In genomic region chr3:49928511-49929017, GRCh38 we compare ENCODE assay signal across 9 cellular contexts. TPM values are rescaled to one million over a fixed set of nuclear protein-coding genes. Genes with fewer than 3 reads are reported as not detected.
A peak's percentile ranks its signal among the peaks of the same experiment; 100 is the strongest.
DNase-seq lines count a peak whose midpoint lies in the region; ATAC-seq, FAIRE-seq and TF ChIP-seq lines count a peak whose summit lies in the region.
"Had no signal": no experiment of that assay in that cellular context is flagged by ENCODE, and none has a peak within 500 bp of the region (broad histone marks: within the 10 kb centered on the region; RNA-seq: fewer than 3 reads in every experiment).

No MANE protein-coding gene starts in this region.

- H3K27ac ChIP-seq in heart left ventricle (peak overlapping the region in 2 of 12 donors; percentile 83 to 87), K562 (ENCODE audit: extremely low read depth, low read depth, low read length) (no peak overlapping the region; the same call in 2 of the 3 replicates), uterus (no peak overlapping the region)

- TF ChIP-seq CTCF in heart left ventricle (IDR thresholded peaks at IDR 0.05) = no peak
- no peak for TF ChIP-seq CTCF in K562 (IDR thresholded peaks at IDR 0.05 in 2 of 3, conservative IDR thresholded peaks at IDR 0.05 in 1 of 3; ENCODE audit: insufficient read depth in 2 of 3, low read depth in 1 of 3, low read length in 3 of 3)
- no peak for TF ChIP-seq CTCF in mucosa of descending colon (IDR thresholded peaks at IDR 0.05)
- no peak for TF ChIP-seq CTCF in uterus (IDR thresholded peaks at IDR 0.05)

- no peaks in the 10 kb centered on the region for H3K27me3 ChIP-seq in heart left ventricle
- no peaks in the 10 kb centered on the region for H3K27me3 ChIP-seq in K562 (ENCODE audit: control insufficient read depth in 2 of 2, insufficient read depth in 2 of 2, low read length in 2 of 2)
- H3K27me3 ChIP-seq in uterus = no peaks in the 10 kb centered on the region

- no peaks in the 10 kb centered on the region for H4K20me1 ChIP-seq in K562 (replicated peaks; ENCODE audit: control insufficient read depth, insufficient read depth, low read length)

- H3K36me3 ChIP-seq in heart left ventricle = peaks cover 0 to 5% (median 0%) of the 10 kb centered on the region in 9 donors
- peaks cover 9% of the 10 kb centered on the region; the same call in 2 of the 3 replicates for H3K36me3 ChIP-seq in K562 (ENCODE audit: control insufficient read depth, insufficient read depth, low read length)
- no peaks in the 10 kb centered on the region for H3K36me3 ChIP-seq in mucosa of descending colon (ENCODE audit: low read depth)
- H3K36me3 ChIP-seq in uterus = no peaks in the 10 kb centered on the region

- FAIRE-seq in K562 (lab: Jason Lieb, UNC) = no peak

- WGBS in heart left ventricle, 4 donors = 84 to 92% (median 87%) methylated on average over 5 of the region's 5 CpGs
- 78% methylated on average over 4 of the region's 5 CpGs for WGBS in K562 (ENCODE audit: insufficient coverage, low coverage, missing lambda C conversion rate)

- TF ChIP-seq POLR2A in heart left ventricle (IDR thresholded peaks at IDR 0.05) (no peak), K562 (conservative IDR thresholded peaks at IDR 0.05) (no peak), uterus (IDR thresholded peaks at IDR 0.05) (no peak), erythroblast (IDR thresholded peaks at IDR 0.05; ENCODE audit: low read length) (no peak)

- peak overlapping the region in 10 of 12 donors; percentile 68 to 93 (median 84) for H3K4me3 ChIP-seq in heart left ventricle
- peak overlapping the region; percentile 62 for H3K4me3 ChIP-seq in K562
- no peak overlapping the region for H3K4me3 ChIP-seq in mucosa of descending colon
- H3K4me3 ChIP-seq in uterus = peak overlapping the region; percentile 77

- CTCF ChIA-PET in K562 (lab: Yijun Ruan, JAX; ENCODE audit: low intra/inter-chr PET ratio) = no interaction called here

- TF ChIP-seq RAD21 in K562 (CRISPR knock-in tag; conservative IDR thresholded peaks at IDR 0.05 in 1 of 2, IDR thresholded peaks at IDR 0.05 in 1 of 2) = no peak

- H2AFZ ChIP-seq in K562 (ENCODE audit: low read depth, low read length) = 0 out of 2 replicates have a peak overlapping the region, but pooled peaks have one; percentile 16

- H3K9me1 ChIP-seq in K562 (ENCODE audit: control insufficient read depth, insufficient read depth, low read length) = peaks cover 2% of the 10 kb centered on the region

- BruUV-seq in K562 (replicated peaks; lab: Mats Ljungman, UMichigan) = no TSS peak

- in situ Hi-C loops in K562 (cut with MboI) = no loop called here

- intact Hi-C loops in heart left ventricle (cut with DNase I) = loop anchor here in 2 of 10 donors (2.0 to 5.0 kb wide), 2 partner anchors 72 to 121 kb away; partner anchors contain the start of gene TRAIP (in 1 of the 2)
- intact Hi-C loops in Right ventricle myocardium superior (cut with DNase I) = no loop called here
- intact Hi-C loops in K562 (cut with micrococcal nuclease) = loop anchor here (5.0 kb wide), 1 partner anchor 159 kb away; the partner anchor contains the start of gene RBM5
- intact Hi-C loops in mucosa of descending colon (cut with DNase I, micrococcal nuclease) = no loop called here
- intact Hi-C loops in uterus (cut with DNase I; ENCODE audit: low total_unique reads) = no loop called here

- DNase-seq in heart left ventricle = no peak
- no peak for DNase-seq in Right ventricle myocardium superior
- DNase-seq in K562 (ENCODE audit: extremely low read depth in 1 of 4, low spot score in 3 of 4) = no peak
- peak in 2 of 3 donors; percentile 19 to 48 for DNase-seq in mucosa of descending colon
- no peak for DNase-seq in uterus
- no peak for DNase-seq in effector CD8-positive, alpha-beta T cell (lab: John Stamatoyannopoulos, UW)
- DNase-seq in erythroblast (lab: John Stamatoyannopoulos, UW) = no peak
- no peak for DNase-seq in NCI-H1048 (lab: John Stamatoyannopoulos, UW)
- DNase-seq: NCI-H1092 treated with DMSO at 0.1 percent for 48 hours had no signal

- peaks cover 29% of the 10 kb centered on the region for H3K79me2 ChIP-seq in K562 (ENCODE audit: control insufficient read depth, insufficient read depth, low read length)

- H3K4me2 ChIP-seq in K562 (ENCODE audit: insufficient read depth, low read length) = peak overlapping the region; percentile 97

- no peak for ATAC-seq in heart left ventricle
- ATAC-seq in Right ventricle myocardium superior (ENCODE audit: poor library complexity) = no peak
- no peak for ATAC-seq in K562
- peak; percentile 15 for ATAC-seq in mucosa of descending colon

- H3K4me1 ChIP-seq in heart left ventricle (peaks cover 0 to 31% (median 21%) of the 10 kb centered on the region in 12 donors), K562 (replicated peaks in 1 of 2; ENCODE audit: control insufficient read depth in 2 of 2, insufficient read depth in 2 of 2, low read length in 2 of 2) (peaks cover 22 to 33% of the 10 kb centered on the region in 2 experiments), mucosa of descending colon (ENCODE audit: low read depth) (peaks cover 10% of the 10 kb centered on the region), uterus (no peaks in the 10 kb centered on the region)

- H3K9me3 ChIP-seq in heart left ventricle (no peaks in the 10 kb centered on the region), K562 (replicated peaks; ENCODE audit: control insufficient read depth, insufficient read depth, low read depth, low read length) (no peaks in the 10 kb centered on the region), mucosa of descending colon (no peaks in the 10 kb centered on the region), uterus (no peaks in the 10 kb centered on the region)

- TF ChIP-seq EP300 in K562 (IDR thresholded peaks at IDR 0.05; ENCODE audit: low read length) = no peak

- peak overlapping the region; percentile 34 to 89 for H3K9ac ChIP-seq in K562 (ENCODE audit: insufficient read depth in 1 of 2, low read depth in 2 of 2, low read length in 2 of 2)

- POLR2A ChIA-PET in K562 (lab: Yijun Ruan, JAX) = interaction anchor here (1.6 to 4.1 kb wide), 2 partner anchors 12 to 21 kb away, joined by 10 to 38 read pairs; partner anchors contain the start of gene RBM6

RNA-seq across cellular contexts. Expression of gene MON1A, which starts 1.0 kb away (rescaled TPM):
- 10 to 100 TPM in 2 of 9 donors, 1 to 10 TPM in 7; 4.8 to 13.0 (median 7.7) TPM for total RNA-seq in heart left ventricle
- 10 to 100 TPM in 1 of 2 donors, 1 to 10 TPM in 1; 5.2 to 16.3 TPM for polyA plus RNA-seq in heart left ventricle
- total RNA-seq in Right ventricle myocardium superior = 7.8 TPM
- total RNA-seq in K562 (2011; cell fraction: chromatin; rRNA removed; ENCODE audit: low replicate concordance) = 7.5 and 24.3 TPM in 2 replicates
- total RNA-seq in K562 (2011; cell fraction: nucleolus; rRNA removed) = 12.4 and 15.2 TPM in 2 replicates
- 12.1 and 14.5 TPM in 2 replicates for total RNA-seq in K562 (2011; cell fraction: nucleoplasm; rRNA removed)
- 12.6 and 15.7 TPM in 2 replicates for total RNA-seq in K562 (2014; rRNA removed)
- total RNA-seq in K562 (2014; rRNA removed; fragmentation: Illumina TruSeq; extraction: Trizol) = 3.4 and 4.1 TPM in 2 replicates
- 7.9 and 8.7 TPM in 2 replicates for total RNA-seq in K562 (2015; rRNA removed; fragmentation: Illumina TruSeq; extraction: Trizol)
- total RNA-seq in K562 (2021) = 13.8 and 14.7 TPM in 2 replicates
- polyA plus RNA-seq in K562 (2011; rRNA removed) = 5.8 and 7.8 TPM in 2 replicates
- polyA plus RNA-seq in K562 (2011; cell fraction: cytosol; rRNA removed) = 12.0 and 31.0 TPM in 2 replicates
- 12.5 and 19.2 TPM in 2 replicates for polyA plus RNA-seq in K562 (2011; cell fraction: nucleus; rRNA removed)
- polyA plus RNA-seq in K562 (2012) = 10.5 and 11.5 TPM in 2 replicates
- 6.8 and 8.4 TPM in 2 replicates for polyA plus RNA-seq in K562 (2014; fragmentation: Illumina TruSeq; extraction: Trizol)
- polyA plus RNA-seq in K562 (2014; fragmentation: Nextera tagmentation; extraction: Ambion mirVana) = 1 to 10 TPM; 1.1 to 1.5 TPM
- polyA plus RNA-seq in K562 (2014; rRNA removed) = 12.9 and 13.4 TPM in 2 replicates
- polyA minus RNA-seq in K562 (2011; rRNA and poly(A)+ RNA removed) = 3.2 and 5.0 TPM in 2 replicates
- polyA minus RNA-seq in K562 (2011; cell fraction: cytosol; rRNA and poly(A)+ RNA removed) = 6.2 and 10.4 TPM in 2 replicates
- polyA minus RNA-seq in K562 (2011; cell fraction: nucleus; rRNA and poly(A)+ RNA removed) = 5.5 and 5.9 TPM in 2 replicates
- 10 to 100 TPM in 1 of 3 donors, 1 to 10 TPM in 2; 6.9 to 13.3 (median 7.9) TPM for total RNA-seq in mucosa of descending colon
- 1 to 10 TPM; 1.0 to 9.3 (median 5.2) TPM for total RNA-seq in uterus

RNA-seq across cellular contexts. Expression of gene RBM6, which starts 11.4 kb away (rescaled TPM):
- total RNA-seq in heart left ventricle = 10 to 100 TPM; 21.1 to 41.4 (median 32.6) TPM
- 10 to 100 TPM; 27.6 to 75.1 TPM for polyA plus RNA-seq in heart left ventricle
- total RNA-seq in Right ventricle myocardium superior = 43.0 TPM
- 148 and 318 TPM in 2 replicates for total RNA-seq in K562 (2011; cell fraction: chromatin; rRNA removed; ENCODE audit: low replicate concordance)
- 81.0 and 95.5 TPM in 2 replicates for total RNA-seq in K562 (2011; cell fraction: nucleolus; rRNA removed)
- total RNA-seq in K562 (2011; cell fraction: nucleoplasm; rRNA removed) = 131 and 141 TPM in 2 replicates
- total RNA-seq in K562 (2014; rRNA removed) = 53.2 and 54.8 TPM in 2 replicates
- 63.2 and 73.7 TPM in 2 replicates for total RNA-seq in K562 (2014; rRNA removed; fragmentation: Illumina TruSeq; extraction: Trizol)
- total RNA-seq in K562 (2015; rRNA removed; fragmentation: Illumina TruSeq; extraction: Trizol) = 72.0 and 80.3 TPM in 2 replicates
- total RNA-seq in K562 (2021) = 50.2 and 54.8 TPM in 2 replicates
- polyA plus RNA-seq in K562 (2011; rRNA removed) = 49.9 and 57.8 TPM in 2 replicates
- polyA plus RNA-seq in K562 (2011; cell fraction: cytosol; rRNA removed) = 15.5 and 22.9 TPM in 2 replicates
- polyA plus RNA-seq in K562 (2011; cell fraction: nucleus; rRNA removed) = 108 and 122 TPM in 2 replicates
- 36.6 and 49.5 TPM in 2 replicates for polyA plus RNA-seq in K562 (2012)
- 66.3 and 82.2 TPM in 2 replicates for polyA plus RNA-seq in K562 (2014; fragmentation: Illumina TruSeq; extraction: Trizol)
- 10 to 100 TPM; 19.9 to 36.9 TPM for polyA plus RNA-seq in K562 (2014; fragmentation: Nextera tagmentation; extraction: Ambion mirVana)
- polyA plus RNA-seq in K562 (2014; rRNA removed) = 61.1 and 63.4 TPM in 2 replicates
- polyA minus RNA-seq in K562 (2011; rRNA and poly(A)+ RNA removed) = 46.2 and 51.1 TPM in 2 replicates
- 13.9 and 17.2 TPM in 2 replicates for polyA minus RNA-seq in K562 (2011; cell fraction: cytosol; rRNA and poly(A)+ RNA removed)
- polyA minus RNA-seq in K562 (2011; cell fraction: nucleus; rRNA and poly(A)+ RNA removed) = 22.6 and 39.7 TPM in 2 replicates
- total RNA-seq in mucosa of descending colon = 100 to 1,000 TPM in 2 of 3 donors, 10 to 100 TPM in 1; 75.6 to 124 (median 112) TPM
- 100 to 1,000 TPM in 2 of 4 donors, 10 to 100 TPM in 2; 63.2 to 143 (median 116) TPM for total RNA-seq in uterus

RNA-seq across cellular contexts. Expression of gene MST1R, which starts 24.9 kb away (rescaled TPM):
- 1 to 10 TPM in 8 of 9 donors, under 1 TPM in 1; 0.79 to 8.9 (median 1.8) TPM for total RNA-seq in heart left ventricle
- polyA plus RNA-seq in heart left ventricle = 1 to 10 TPM; 1.0 to 2.5 TPM
- 1.5 TPM for total RNA-seq in Right ventricle myocardium superior
- 33.5 and 111 TPM in 2 replicates for total RNA-seq in K562 (2011; cell fraction: chromatin; rRNA removed; ENCODE audit: low replicate concordance)
- total RNA-seq in K562 (2011; cell fraction: nucleolus; rRNA removed) = 67.0 and 71.2 TPM in 2 replicates
- 41.4 and 44.9 TPM in 2 replicates for total RNA-seq in K562 (2011; cell fraction: nucleoplasm; rRNA removed)
- 3.8 and 3.9 TPM in 2 replicates for total RNA-seq in K562 (2014; rRNA removed)
- 1.3 and 1.9 TPM in 2 replicates for total RNA-seq in K562 (2014; rRNA removed; fragmentation: Illumina TruSeq; extraction: Trizol)
- 2.0 TPM in 2 replicates for total RNA-seq in K562 (2015; rRNA removed; fragmentation: Illumina TruSeq; extraction: Trizol)
- 8.1 and 9.1 TPM in 2 replicates for total RNA-seq in K562 (2021)
- polyA plus RNA-seq in K562 (2011; rRNA removed) = 10.0 and 12.5 TPM in 2 replicates
- 8.7 and 12.9 TPM in 2 replicates for polyA plus RNA-seq in K562 (2011; cell fraction: cytosol; rRNA removed)
- polyA plus RNA-seq in K562 (2011; cell fraction: nucleus; rRNA removed) = 108 and 157 TPM in 2 replicates
- 5.8 and 7.3 TPM in 2 replicates for polyA plus RNA-seq in K562 (2012)
- polyA plus RNA-seq in K562 (2014; fragmentation: Illumina TruSeq; extraction: Trizol) = 4.2 and 5.3 TPM in 2 replicates
- 1 to 10 TPM; 2.6 to 2.7 TPM for polyA plus RNA-seq in K562 (2014; fragmentation: Nextera tagmentation; extraction: Ambion mirVana)
- 5.3 and 10.1 TPM in 2 replicates for polyA plus RNA-seq in K562 (2014; rRNA removed)
- polyA minus RNA-seq in K562 (2011; rRNA and poly(A)+ RNA removed) = 5.6 and 6.5 TPM in 2 replicates
- polyA minus RNA-seq in K562 (2011; cell fraction: cytosol; rRNA and poly(A)+ RNA removed) = 6.6 and 7.5 TPM in 2 replicates
- polyA minus RNA-seq in K562 (2011; cell fraction: nucleus; rRNA and poly(A)+ RNA removed) = 24.5 and 26.3 TPM in 2 replicates
- 100 to 1,000 TPM in 2 of 3 donors, 10 to 100 TPM in 1; 76.2 to 153 (median 124) TPM for total RNA-seq in mucosa of descending colon
- total RNA-seq in uterus = 1 to 10 TPM in 2 of 4 donors, under 1 TPM in 2; under 0.01 to 4.9 (median 1.5) TPM

RNA-seq across cellular contexts. Expression of gene CAMKV, which starts 58.9 kb away (rescaled TPM):
- total RNA-seq in heart left ventricle (not detected), Right ventricle myocardium superior (not detected), K562 (2014; rRNA removed) (1.2 and 1.8 TPM in 2 replicates), K562 (2014; rRNA removed; fragmentation: Illumina TruSeq; extraction: Trizol) (0.51 and 0.73 TPM in 2 replicates), K562 (2015; rRNA removed; fragmentation: Illumina TruSeq; extraction: Trizol) (0.26 and 0.51 TPM in 2 replicates), K562 (2021) (2.3 and 2.7 TPM in 2 replicates), mucosa of descending colon (not detected), uterus (under 1 TPM in 1 of 4 donors, not detected in 3; 0.28 TPM)
- polyA plus RNA-seq in heart left ventricle (not detected), K562 (2011; rRNA removed) (1.0 and 1.5 TPM in 2 replicates), K562 (2014; fragmentation: Illumina TruSeq; extraction: Trizol) (0.79 and 1.4 TPM in 2 replicates), K562 (2014; fragmentation: Nextera tagmentation; extraction: Ambion mirVana) (under 1 TPM; 0.08 to 0.22 TPM), K562 (2014; rRNA removed) (1.5 and 1.7 TPM in 2 replicates)
- total RNA-seq in K562 (2011; cell fraction: chromatin; rRNA removed; ENCODE audit: low replicate concordance) = 1.7 and 5.6 TPM in 2 replicates
- 3.2 and 4.2 TPM in 2 replicates for total RNA-seq in K562 (2011; cell fraction: nucleolus; rRNA removed)
- 1.5 and 2.2 TPM in 2 replicates for total RNA-seq in K562 (2011; cell fraction: nucleoplasm; rRNA removed)
- 0.86 and 1.3 TPM in 2 replicates for polyA plus RNA-seq in K562 (2011; cell fraction: cytosol; rRNA removed)
- 3.4 and 10.4 TPM in 2 replicates for polyA plus RNA-seq in K562 (2011; cell fraction: nucleus; rRNA removed)
- polyA plus RNA-seq in K562 (2012) = 0.19 and 0.57 TPM in 2 replicates
- 0.99 and 1.2 TPM in 2 replicates for polyA minus RNA-seq in K562 (2011; rRNA and poly(A)+ RNA removed)
- 0.76 TPM in 1 of 2 replicates, not detected in the other for polyA minus RNA-seq in K562 (2011; cell fraction: cytosol; rRNA and poly(A)+ RNA removed)
- polyA minus RNA-seq in K562 (2011; cell fraction: nucleus; rRNA and poly(A)+ RNA removed) = 0.89 and 1.8 TPM in 2 replicates

Comparison
In these comparisons a context has a peak if more than half of its experiments do, and no peak if none do; other contexts are left out.
1. DNase-seq: peak in mucosa of descending colon (2 of 3); none in heart left ventricle (0 of 5), Right ventricle myocardium superior (single experiment), K562 (0 of 4), uterus (0 of 2), effector CD8-positive, alpha-beta T cell (single experiment), erythroblast (0 of 2) and NCI-H1048 (single experiment).